24 cellular contexts compared by ENCODE assay signal in genomic region chr10:58280485-58280884, GRCh38. TPM values are rescaled to one million over a fixed set of nuclear protein-coding genes. Genes with fewer than 3 reads are reported as not detected.
DNase-seq lines count a peak whose midpoint lies in the region; ATAC-seq and TF ChIP-seq lines count a peak whose summit lies in the region.
"Had no signal": no experiment of that assay in that cellular context is flagged by ENCODE, and none has a peak within 500 bp of the region (broad histone marks: within the 10 kb centered on the region; RNA-seq: fewer than 3 reads in every experiment).

No MANE protein-coding gene starts in this region.

- no peak for ATAC-seq in T-helper 17 cell
- peak; percentile 58 for ATAC-seq in foreskin keratinocyte
- ATAC-seq: left lobe of liver; naive thymus-derived CD8-positive, alpha-beta T cell; right cardiac atrium had no signal

- H3K4me3 Mint-ChIP-seq in Calu3 (ENCODE audit: low read depth, unreplicated experiment) (peak overlapping the region; percentile 8), HFFc6 (peak overlapping the region; percentile 64), T-helper 17 cell (no peak overlapping the region), osteocyte (ENCODE audit: unreplicated experiment) (no peak overlapping the region)
- H3K4me3 Mint-ChIP-seq: CD4-positive, alpha-beta T cell; mesothelial cell of epicardium; naive thymus-derived CD8-positive, alpha-beta T cell had no signal

- H3K27me3 Mint-ChIP-seq in Calu3 (ENCODE audit: unreplicated experiment) (no peaks in the 10 kb centered on the region), HFFc6 (ENCODE audit: insufficient read depth) (no peaks in the 10 kb centered on the region), T-helper 17 cell (no peaks in the 10 kb centered on the region), osteocyte (ENCODE audit: unreplicated experiment) (no peaks in the 10 kb centered on the region)
- H3K27me3 Mint-ChIP-seq: CD4-positive, alpha-beta T cell; naive thymus-derived CD8-positive, alpha-beta T cell had no signal

- TF ChIP-seq CTCF in Calu3 (IDR thresholded peaks at IDR 0.05; ENCODE audit: unreplicated experiment) (no peak), HFFc6 (IDR thresholded peaks at IDR 0.05) (no peak), foreskin keratinocyte (conservative IDR thresholded peaks at IDR 0.05) (no peak), osteocyte (IDR thresholded peaks at IDR 0.05) (no peak)

- BruUV-seq in Calu3 (replicated peaks; lab: Mats Ljungman, UMichigan) = no TSS peak

- H3K27ac Mint-ChIP-seq in Calu3 (ENCODE audit: unreplicated experiment) (peak overlapping the region; percentile 9), HFFc6 (peak overlapping the region; percentile 41), T-helper 17 cell (peak overlapping the region; percentile 2), osteocyte (ENCODE audit: unreplicated experiment) (no peak overlapping the region)
- H3K27ac Mint-ChIP-seq: CD4-positive, alpha-beta T cell; mesothelial cell of epicardium; naive thymus-derived CD8-positive, alpha-beta T cell had no signal

- H3K4me1 ChIP-seq in foreskin keratinocyte = peaks cover 17% of the 10 kb centered on the region

- no peaks in the 10 kb centered on the region for H3K27me3 ChIP-seq in foreskin keratinocyte

- intact Hi-C loops in Calu3 (cut with micrococcal nuclease; ENCODE audit: unreplicated experiment) = no loop called here

- H3K9me3 ChIP-seq in T-helper 17 cell (ENCODE audit: control insufficient read depth, low read length, poor library complexity, severe bottlenecking) = no peaks in the 10 kb centered on the region

- no peak for DNase-seq in Calu3
- DNase-seq in HFFc6 = peak; percentile 61
- DNase-seq in T-helper 17 cell = no peak
- peak in 1 of 2 donors; percentile 47 for DNase-seq in foreskin keratinocyte
- DNase-seq in pons (ENCODE audit: low spot score) = no peak
- DNase-seq in osteocyte (ENCODE audit: extremely low spot score, unreplicated experiment) = no peak
- no peak for DNase-seq in NCI-H446 treated with DMSO at 0.1 percent for 48 hours (lab: John Stamatoyannopoulos, UW)
- DNase-seq: activated CD4-positive, alpha-beta T cell treated with anti-CD3 and anti-CD28 coated beads for 48 hours; activated effector memory CD4-positive, alpha-beta T cell treated with Interleukin-2 at 50 U/mL for 16 hours; amygdala; CD4-positive, alpha-beta T cell; GF-D8; Karpas-422; naive thymus-derived CD8-positive, alpha-beta T cell; NCI-H1048; NCI-H187 treated with DMSO at 0.1 percent for 48 hours; NCI-H774; OCI-M1; right cardiac atrium; SIG-M5; stimulated activated CD8-positive, alpha-beta memory T cell treated with anti-CD3 and anti-CD28 coated beads, Interleukin-4, amount 100 ng/mL, for 48 hours; substantia nigra had no signal

- H3K9me3 Mint-ChIP-seq in Calu3 (ENCODE audit: low read depth, unreplicated experiment) (no peaks in the 10 kb centered on the region), HFFc6 (no peaks in the 10 kb centered on the region), osteocyte (ENCODE audit: unreplicated experiment) (no peaks in the 10 kb centered on the region)
- H3K9me3 Mint-ChIP-seq: CD4-positive, alpha-beta T cell; mesothelial cell of epicardium; naive thymus-derived CD8-positive, alpha-beta T cell had no signal

- CTCF ChIA-PET in Calu3 (lab: Charles Lee) = interaction anchor here (0.9 kb wide), 1 partner anchor 19 kb away, joined by 3 read pairs; no protein-coding TSS in a partner anchor

- H3K27ac ChIP-seq in foreskin keratinocyte = no peak overlapping the region

- H3K4me1 Mint-ChIP-seq in Calu3 (ENCODE audit: low read depth, unreplicated experiment) (peaks cover 42% of the 10 kb centered on the region), HFFc6 (ENCODE audit: low read depth) (peaks cover 42% of the 10 kb centered on the region), T-helper 17 cell (peaks cover 18% of the 10 kb centered on the region), osteocyte (ENCODE audit: unreplicated experiment) (peaks cover 19% of the 10 kb centered on the region)

- peaks cover under 1% of the 10 kb centered on the region for H3K36me3 Mint-ChIP-seq in Calu3 (ENCODE audit: insufficient read depth, unreplicated experiment)
- H3K36me3 Mint-ChIP-seq in HFFc6 (ENCODE audit: low read depth) = peaks cover 21% of the 10 kb centered on the region
- peaks cover 2% of the 10 kb centered on the region for H3K36me3 Mint-ChIP-seq in T-helper 17 cell (ENCODE audit: low read depth)
- H3K36me3 Mint-ChIP-seq in osteocyte (ENCODE audit: unreplicated experiment) = peaks cover 27% of the 10 kb centered on the region

RNA-seq across cellular contexts. Expression of gene CISD1, which starts 11.5 kb away (rescaled TPM):
- 58.3 and 69.0 TPM in 2 replicates for total RNA-seq in Calu3 (2022)
- total RNA-seq in HFFc6 (2021; fragmentation: NEBNext Ultra II Directional; extraction: Animal tissue kit (Norgen Biotek cat#: 25700)) = 10 to 100 TPM; 36.6 to 55.3 (median 43.8) TPM
- 1 to 10 TPM; 6.6 to 7.5 TPM for total RNA-seq in T-helper 17 cell
- 44.5 and 45.5 TPM in 2 replicates for total RNA-seq in foreskin keratinocyte
- 61.8 and 71.2 TPM in 2 replicates for polyA plus RNA-seq in foreskin keratinocyte
- 29.9 and 30.5 TPM in 2 replicates for total RNA-seq in osteocyte

RNA-seq across cellular contexts. Expression of gene IPMK, which starts 12.8 kb away (rescaled TPM):
- total RNA-seq in Calu3 (2022) (10.0 and 10.7 TPM in 2 replicates), T-helper 17 cell (1 to 10 TPM; 3.5 to 3.8 TPM), foreskin keratinocyte (4.5 and 4.6 TPM in 2 replicates), osteocyte (5.3 and 5.9 TPM in 2 replicates)
- 1 to 10 TPM; 3.3 to 3.8 (median 3.5) TPM for total RNA-seq in HFFc6 (2021; fragmentation: NEBNext Ultra II Directional; extraction: Animal tissue kit (Norgen Biotek cat#: 25700))
- 0.81 and 0.87 TPM in 2 replicates for polyA plus RNA-seq in foreskin keratinocyte

RNA-seq across cellular contexts. Expression of gene UBE2D1, which starts 54.3 kb away (rescaled TPM):
- 22.9 and 25.6 TPM in 2 replicates for total RNA-seq in Calu3 (2022)
- total RNA-seq in HFFc6 (2021; fragmentation: NEBNext Ultra II Directional; extraction: Animal tissue kit (Norgen Biotek cat#: 25700)) = 10 to 100 TPM in 4 of 6 experiments, 1 to 10 TPM in 2; 8.1 to 11.3 (median 10.1) TPM
- total RNA-seq in T-helper 17 cell = 10 to 100 TPM; 10.5 to 14.6 TPM
- 16.4 and 16.6 TPM in 2 replicates for total RNA-seq in foreskin keratinocyte
- polyA plus RNA-seq in foreskin keratinocyte = 16.3 and 19.1 TPM in 2 replicates
- 16.4 and 18.3 TPM in 2 replicates for total RNA-seq in osteocyte

Comparison
In these comparisons a context has a peak if more than half of its experiments do, and no peak if none do; other contexts are left out.
1. H3K4me3 Mint-ChIP-seq: peak in Calu3 (single experiment) and HFFc6 (single experiment); none in T-helper 17 cell (single experiment) and osteocyte (single experiment).